Comparison of ENCODE assay signal across 19 cellular contexts in genomic region chr3:187795207-187795960, GRCh38.
"Had no signal": no experiment of that assay in that cellular context is flagged by ENCODE, and none has a peak within 500 bp of the region (broad histone marks: within the 10 kb centered on the region; RNA-seq: fewer than 3 reads in every experiment).

No MANE protein-coding gene starts in this region.

- FAIRE-seq: astrocyte, urothelium cell line had no signal

- DNase-seq: activated CD4-positive, alpha-beta T cell treated with anti-CD3 and anti-CD28 coated beads, Interleukin-2, amount 50 U/mL, for 48 hours; activated CD4-positive, CD25-positive, alpha-beta regulatory T cell; activated CD8-positive, alpha-beta memory T cell treated with anti-CD3 and anti-CD28 coated beads, Interleukin-2, amount 10 ng/mL, durations not matched to agents 7 days and 5 days; activated naive CD8-positive, alpha-beta T cell treated with anti-CD3 and anti-CD28 coated beads, Interleukin-2, amount 50 U/mL, for 24 hours; activated T-cell treated with anti-CD3 and anti-CD28 coated beads, Interleukin-2, amount 50 U/mL, for 4 hours; cortex of kidney; effector memory CD8-positive, alpha-beta T cell; natural killer cell; occipital lobe; psoas muscle; stimulated activated CD4-positive, alpha-beta T cell treated with anti-CD3 and anti-CD28 coated beads, Interleukin-12 subunit alpha, Interleukin-12 subunit beta, amount 100 ng/mL, for 4 hours; stimulated activated naive CD4-positive, alpha-beta T cell treated with Interleukin-2 at 50 U/mL for 16 hours; T-helper 17 cell had no signal

- H3K4me3 ChIP-seq: cardiac muscle cell, hepatocyte, psoas muscle, thoracic aorta had no signal

- ATAC-seq: activated CD8-positive, alpha-beta memory T cell treated with anti-CD3 and anti-CD28 coated beads, Interleukin-2, amount 10 ng/mL, durations not matched to agents 7 days and 5 days; activated naive CD8-positive, alpha-beta T cell treated with anti-CD3 and anti-CD28 coated beads, Interleukin-2, amount 50 U/mL, for 24 hours; activated T-cell treated with anti-CD3 and anti-CD28 coated beads, Interleukin-2, amount 50 U/mL, for 4 hours; effector memory CD8-positive, alpha-beta T cell; natural killer cell; sciatic nerve; T-helper 17 cell had no signal

- H3K27me3 ChIP-seq: cardiac muscle cell, hepatocyte had no signal

- H3K36me3 ChIP-seq: cardiac muscle cell, thoracic aorta had no signal

- H3K27ac ChIP-seq: cardiac muscle cell, hepatocyte, psoas muscle, thoracic aorta had no signal

- H3K4me1 ChIP-seq: psoas muscle had no signal

- H3K9me3 ChIP-seq: psoas muscle, thoracic aorta had no signal
